In genomic region chr5:61234019-61234418, GRCh38 we compare ENCODE assay signal across 23 cellular contexts.
"Had no signal": no experiment of that assay in that cellular context is flagged by ENCODE, and none has a peak within 500 bp of the region (broad histone marks: within the 10 kb centered on the region; RNA-seq: fewer than 3 reads in every experiment).

No MANE protein-coding gene starts in this region.

- H3K4me3 ChIP-seq: lower lobe of right lung, psoas muscle, sigmoid colon, skin epidermis, spleen, testis, tibial artery had no signal

- H3K4me1 Mint-ChIP-seq: neural crest cell had no signal

- H3K36me3 Mint-ChIP-seq: immature natural killer cell; natural killer cell treated with Interleukin-12 subunit alpha and Interleukin-12 subunit beta and Interleukin-15 and Interleukin-18, amount 100 ng/mL, for 72 hours; stimulated activated memory B cell treated with anti-CD40 and anti-IgM and Interleukin-4, amounts not matched to agents 10 μg/mL and 1 μg/mL and 100 μg/mL, for 72 hours; type B pancreatic cell had no signal

- H3K9me3 ChIP-seq: psoas muscle, sigmoid colon, testis had no signal

- DNase-seq: cortex of kidney; effector memory CD8-positive, alpha-beta T cell; erythroblast; hypothalamus; immature natural killer cell; islet precursor cell; left ventricle myocardium superior; lower lobe of right lung; naive B cell; psoas muscle; right cardiac atrium; sigmoid colon; spleen; stimulated activated CD4-positive, alpha-beta T cell treated with anti-CD3 and anti-CD28 coated beads, Interleukin-4, amount 100 ng/mL, for 4 hours; stimulated activated naive CD8-positive, alpha-beta T cell treated with anti-CD3 and anti-CD28 coated beads, Interleukin-15, Interleukin-2, amounts not matched to agents 100 U/mL and 50 U/mL, for 24 hours; substantia nigra; testis; tibial artery had no signal

- ATAC-seq: effector memory CD8-positive, alpha-beta T cell; left ventricle myocardium superior; lower lobe of right lung; natural killer cell treated with Interleukin-12 subunit alpha and Interleukin-12 subunit beta and Interleukin-15 and Interleukin-18, amount 100 ng/mL, for 72 hours; psoas muscle; right cardiac atrium; stimulated activated memory B cell treated with anti-CD40 and anti-IgM and Interleukin-4, amounts not matched to agents 10 μg/mL and 1 μg/mL and 100 μg/mL, for 72 hours; stimulated activated naive CD8-positive, alpha-beta T cell treated with anti-CD3 and anti-CD28 coated beads, Interleukin-15, Interleukin-2, amounts not matched to agents 100 U/mL and 50 U/mL, for 24 hours had no signal

- H3K27ac ChIP-seq: lower lobe of right lung, psoas muscle, sigmoid colon, skin epidermis, spleen, testis, tibial artery had no signal

- H3K36me3 ChIP-seq: lower lobe of right lung, sigmoid colon, spleen, tibial artery had no signal

- H3K4me1 ChIP-seq: psoas muscle, sigmoid colon, testis had no signal

- H3K9me3 Mint-ChIP-seq: effector memory CD8-positive, alpha-beta T cell; neural crest cell; type B pancreatic cell had no signal

- H3K27me3 ChIP-seq: sigmoid colon, spleen, testis, tibial artery had no signal

- H3K4me3 Mint-ChIP-seq: effector memory CD8-positive, alpha-beta T cell; immature natural killer cell; naive B cell; natural killer cell treated with Interleukin-12 subunit alpha and Interleukin-12 subunit beta and Interleukin-15 and Interleukin-18, amount 100 ng/mL, for 72 hours; neural crest cell; stimulated activated memory B cell treated with anti-CD40 and anti-IgM and Interleukin-4, amounts not matched to agents 10 μg/mL and 1 μg/mL and 100 μg/mL, for 72 hours; type B pancreatic cell had no signal

- H3K27ac Mint-ChIP-seq: effector memory CD8-positive, alpha-beta T cell; immature natural killer cell; naive B cell; natural killer cell treated with Interleukin-12 subunit alpha and Interleukin-12 subunit beta and Interleukin-15 and Interleukin-18, amount 100 ng/mL, for 72 hours; stimulated activated memory B cell treated with anti-CD40 and anti-IgM and Interleukin-4, amounts not matched to agents 10 μg/mL and 1 μg/mL and 100 μg/mL, for 72 hours; type B pancreatic cell had no signal
